In the genomic region with DNA sequence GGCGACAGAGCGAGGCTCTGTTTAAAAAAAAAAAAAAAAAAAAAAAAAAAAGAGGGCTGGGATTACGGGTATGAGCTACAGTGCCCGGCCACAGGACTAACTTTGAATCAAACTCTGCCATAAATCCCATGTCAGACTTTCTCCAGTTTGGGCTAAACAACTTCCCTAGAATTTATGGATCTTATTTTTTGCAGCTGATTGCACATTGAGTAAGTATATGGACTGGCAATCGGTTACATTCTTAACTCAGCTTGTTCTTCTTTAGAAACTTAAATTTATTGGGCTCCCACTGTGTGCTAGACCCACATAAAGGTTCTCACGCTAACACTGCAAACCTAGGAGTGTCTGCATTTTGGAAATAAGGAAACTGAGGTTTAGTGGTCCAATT, we compare ENCODE assay signal across 7 cellular contexts. TPM values are rescaled to one million over a fixed set of nuclear protein-coding genes. Genes with fewer than 3 reads are reported as not detected.
DNase-seq lines count a peak whose midpoint lies in the region; ATAC-seq and TF ChIP-seq lines count a peak whose summit lies in the region.

No MANE protein-coding gene starts in this region.

- DNase-seq in HFF-Myc (ENCODE audit: extremely low read depth, low read depth) (no peak), cerebellar nuclear complex (lab: John Stamatoyannopoulos, UW) (no peak), DMS153 (lab: John Stamatoyannopoulos, UW) (no peak)
- no peak for DNase-seq in activated T-helper 1 cell treated with anti-CD3 and anti-CD28 coated beads, Interleukin-12 subunit alpha, Interleukin-12 subunit beta, Interleukin-2, Interleukin-4 antibody, amounts not matched to agents 30 ng/mL and 10 ng/mL and 1 ng/mL, durations not matched to agents 14 hours and 24 hours and 36 hours (ENCODE audit: low spot score)
- DNase-seq in stimulated activated naive B cell treated with anti-CD40 and anti-IgM and Interleukin-4, amounts not matched to agents 10 μg/mL and 1 μg/mL and 100 μg/mL, for 72 hours: no peak

- H3K27me3 Mint-ChIP-seq in activated T-helper 1 cell treated with anti-CD3 and anti-CD28 coated beads, Interleukin-12 subunit alpha, Interleukin-12 subunit beta, Interleukin-2, Interleukin-4 antibody, amounts not matched to agents 30 ng/mL and 10 ng/mL and 1 ng/mL, durations not matched to agents 14 hours and 24 hours and 36 hours (ENCODE audit: insufficient read depth): no peaks in the 10 kb centered on the region
- no peaks in the 10 kb centered on the region for H3K27me3 Mint-ChIP-seq in stimulated activated naive B cell treated with anti-CD40 and anti-IgM and Interleukin-4, amounts not matched to agents 10 μg/mL and 1 μg/mL and 100 μg/mL, for 72 hours

- H3K27me3 ChIP-seq in iPS-15b (ENCODE audit: control insufficient read depth, insufficient read depth, low read length): peaks cover 12% of the 10 kb centered on the region

- H3K9me3 Mint-ChIP-seq in activated T-helper 1 cell treated with anti-CD3 and anti-CD28 coated beads, Interleukin-12 subunit alpha, Interleukin-12 subunit beta, Interleukin-2, Interleukin-4 antibody, amounts not matched to agents 30 ng/mL and 10 ng/mL and 1 ng/mL, durations not matched to agents 14 hours and 24 hours and 36 hours: no peaks in the 10 kb centered on the region
- no peaks in the 10 kb centered on the region for H3K9me3 Mint-ChIP-seq in stimulated activated naive B cell treated with anti-CD40 and anti-IgM and Interleukin-4, amounts not matched to agents 10 μg/mL and 1 μg/mL and 100 μg/mL, for 72 hours

- peaks cover 62% of the 10 kb centered on the region for H3K4me1 Mint-ChIP-seq in activated T-helper 1 cell treated with anti-CD3 and anti-CD28 coated beads, Interleukin-12 subunit alpha, Interleukin-12 subunit beta, Interleukin-2, Interleukin-4 antibody, amounts not matched to agents 30 ng/mL and 10 ng/mL and 1 ng/mL, durations not matched to agents 14 hours and 24 hours and 36 hours (ENCODE audit: low read depth)
- peaks cover 11 to 34% of the 10 kb centered on the region in 2 donors for H3K4me1 Mint-ChIP-seq in stimulated activated naive B cell treated with anti-CD40 and anti-IgM and Interleukin-4, amounts not matched to agents 10 μg/mL and 1 μg/mL and 100 μg/mL, for 72 hours

- no peak for TF ChIP-seq CTCF in HFF-Myc (IDR thresholded peaks at IDR 0.05; ENCODE audit: low read depth, low read length, missing control alignments)

- no peaks in the 10 kb centered on the region for H3K36me3 ChIP-seq in iPS-15b (ENCODE audit: control insufficient read depth, insufficient read depth, low read length)

- peak overlapping the region; percentile 85 for H3K4me3 Mint-ChIP-seq in activated T-helper 1 cell treated with anti-CD3 and anti-CD28 coated beads, Interleukin-12 subunit alpha, Interleukin-12 subunit beta, Interleukin-2, Interleukin-4 antibody, amounts not matched to agents 30 ng/mL and 10 ng/mL and 1 ng/mL, durations not matched to agents 14 hours and 24 hours and 36 hours
- peak overlapping the region; percentile 90 to 91 for H3K4me3 Mint-ChIP-seq in stimulated activated naive B cell treated with anti-CD40 and anti-IgM and Interleukin-4, amounts not matched to agents 10 μg/mL and 1 μg/mL and 100 μg/mL, for 72 hours

- peaks cover 29% of the 10 kb centered on the region for H3K36me3 Mint-ChIP-seq in activated T-helper 1 cell treated with anti-CD3 and anti-CD28 coated beads, Interleukin-12 subunit alpha, Interleukin-12 subunit beta, Interleukin-2, Interleukin-4 antibody, amounts not matched to agents 30 ng/mL and 10 ng/mL and 1 ng/mL, durations not matched to agents 14 hours and 24 hours and 36 hours (ENCODE audit: low read depth)
- peaks cover 5 to 7% of the 10 kb centered on the region in 2 donors for H3K36me3 Mint-ChIP-seq in stimulated activated naive B cell treated with anti-CD40 and anti-IgM and Interleukin-4, amounts not matched to agents 10 μg/mL and 1 μg/mL and 100 μg/mL, for 72 hours

- H3K4me1 ChIP-seq in iPS-15b (ENCODE audit: control insufficient read depth, insufficient read depth, low read length): no peaks in the 10 kb centered on the region

- peak overlapping the region; percentile 94 for H3K27ac Mint-ChIP-seq in activated T-helper 1 cell treated with anti-CD3 and anti-CD28 coated beads, Interleukin-12 subunit alpha, Interleukin-12 subunit beta, Interleukin-2, Interleukin-4 antibody, amounts not matched to agents 30 ng/mL and 10 ng/mL and 1 ng/mL, durations not matched to agents 14 hours and 24 hours and 36 hours
- H3K27ac Mint-ChIP-seq in stimulated activated naive B cell treated with anti-CD40 and anti-IgM and Interleukin-4, amounts not matched to agents 10 μg/mL and 1 μg/mL and 100 μg/mL, for 72 hours: peak overlapping the region; percentile 96

- peak overlapping the region; percentile 87 for H3K9ac ChIP-seq in iPS-15b (ENCODE audit: low read depth, low read length)

- intact Hi-C loops in activated T-helper 1 cell treated with anti-CD3 and anti-CD28 coated beads, Interleukin-12 subunit alpha, Interleukin-12 subunit beta, Interleukin-2, Interleukin-4 antibody, amounts not matched to agents 30 ng/mL and 10 ng/mL and 1 ng/mL, durations not matched to agents 14 hours and 24 hours and 36 hours (cut with micrococcal nuclease): loop anchor here (1.0 to 5.0 kb wide), 6 partner anchors 10 to 219 kb away; partner anchors contain the start of genes FHOD1 and SLC9A5

- no peak for ATAC-seq in stimulated activated naive B cell treated with anti-CD40 and anti-IgM and Interleukin-4, amounts not matched to agents 10 μg/mL and 1 μg/mL and 100 μg/mL, for 72 hours (replicated peaks)
- ATAC-seq in GM21528 (IDR thresholded peaks at IDR 0.05; ENCODE audit: low FRiP score, unreplicated experiment): no peak

- H3K9me3 ChIP-seq in iPS-15b (ENCODE audit: control insufficient read depth, insufficient read depth, low read length): no peaks in the 10 kb centered on the region

- peak overlapping the region; percentile 57 for H3K4me3 ChIP-seq in HFF-Myc (replicated peaks; ENCODE audit: low read depth, low read length)
- H3K4me3 ChIP-seq in iPS-15b (ENCODE audit: low read depth, low read length): peak overlapping the region; percentile 82

RNA-seq across cellular contexts. Expression of gene CBFB, which starts 0.8 kb away (rescaled TPM):
- total RNA-seq in activated T-helper 1 cell treated with anti-CD3 and anti-CD28 coated beads, Interleukin-12 subunit alpha, Interleukin-12 subunit beta, Interleukin-2, Interleukin-4 antibody, amounts not matched to agents 30 ng/mL and 10 ng/mL and 1 ng/mL, durations not matched to agents 14 hours and 24 hours and 36 hours: 171 and 175 TPM in 2 replicates

RNA-seq across cellular contexts. Expression of gene CES4A, which starts 39.8 kb away (rescaled TPM):
- 33.2 and 34.2 TPM in 2 replicates for total RNA-seq in activated T-helper 1 cell treated with anti-CD3 and anti-CD28 coated beads, Interleukin-12 subunit alpha, Interleukin-12 subunit beta, Interleukin-2, Interleukin-4 antibody, amounts not matched to agents 30 ng/mL and 10 ng/mL and 1 ng/mL, durations not matched to agents 14 hours and 24 hours and 36 hours
